Comparison of ENCODE assay signal across 15 cellular contexts in genomic region chr3:170220871-170221270, GRCh38. TPM values are rescaled to one million over a fixed set of nuclear protein-coding genes. Genes with fewer than 3 reads are reported as not detected.
A peak's percentile ranks its signal among the peaks of the same experiment; 100 is the strongest.
DNase-seq lines count a peak whose midpoint lies in the region; ATAC-seq and TF ChIP-seq lines count a peak whose summit lies in the region.
"Had no signal": no experiment of that assay in that cellular context is flagged by ENCODE, and none has a peak within 500 bp of the region (broad histone marks: within the 10 kb centered on the region; RNA-seq: fewer than 3 reads in every experiment).

No MANE protein-coding gene starts in this region.

- POLR2A ChIA-PET in activated CD4-positive, alpha-beta T cell treated with anti-CD3 and anti-CD28 coated beads, Interleukin-2, amount 10 ng/mL, durations not matched to agents 7 days and 5 days (lab: Charles Lee), result no interaction called here

- H3K9me3 Mint-ChIP-seq in activated CD4-positive, alpha-beta T cell treated with anti-CD3 and anti-CD28 coated beads, Interleukin-2, amount 10 ng/mL, durations not matched to agents 7 days and 5 days, result peaks cover 3% of the 10 kb centered on the region
- H3K9me3 Mint-ChIP-seq in neural crest cell, result no peaks in the 10 kb centered on the region

- CTCF ChIA-PET in activated CD4-positive, alpha-beta T cell treated with anti-CD3 and anti-CD28 coated beads, Interleukin-2, amount 10 ng/mL, durations not matched to agents 7 days and 5 days (lab: Charles Lee), result interaction anchor here (0.6 to 1.3 kb wide), 3 partner anchors 8 to 1052 kb away, joined by 3 to 7 read pairs (median 4); no protein-coding TSS in a partner anchor

- H3K27me3 Mint-ChIP-seq in activated CD4-positive, alpha-beta T cell treated with anti-CD3 and anti-CD28 coated beads, Interleukin-2, amount 10 ng/mL, durations not matched to agents 7 days and 5 days, result no peaks in the 10 kb centered on the region
- no peaks in the 10 kb centered on the region for H3K27me3 Mint-ChIP-seq in neural crest cell (ENCODE audit: low read depth)

- H3K36me3 Mint-ChIP-seq in activated CD4-positive, alpha-beta T cell treated with anti-CD3 and anti-CD28 coated beads, Interleukin-2, amount 10 ng/mL, durations not matched to agents 7 days and 5 days (ENCODE audit: low read depth), result no peaks in the 10 kb centered on the region
- peaks cover 2% of the 10 kb centered on the region for H3K36me3 Mint-ChIP-seq in neural crest cell (ENCODE audit: low read depth)

- DNase-seq in activated CD4-positive, alpha-beta T cell treated with anti-CD3 and anti-CD28 coated beads, Interleukin-2, amount 10 ng/mL, durations not matched to agents 7 days and 5 days, result no peak
- DNase-seq in activated CD4-positive, alpha-beta T cell treated with anti-CD3 and anti-CD28 coated beads for 1 hour, result no peak
- DNase-seq in HT1080 (ENCODE audit: low read depth), result peak; percentile 58
- DNase-seq in astrocyte of the hippocampus (ENCODE audit: low read depth, low spot score), result peak; percentile 7
- no peak for DNase-seq in neural crest cell (ENCODE audit: low read depth, low spot score)
- DNase-seq in dedifferentiated amniotic fluid mesenchymal stem cell (ENCODE audit: extremely low spot score), result no peak
- DNase-seq: ACHN; DMS79 treated with DMSO at 0.1 percent for 48 hours; NCI-H1092 treated with DMSO at 0.1 percent for 48 hours; NCI-H510A; ovary; stimulated activated CD8-positive, alpha-beta memory T cell treated with anti-CD3 and anti-CD28 coated beads, Interleukin-4, amount 100 ng/mL, for 48 hours; uterus had no signal

- peaks cover 27% of the 10 kb centered on the region for H3K4me1 Mint-ChIP-seq in activated CD4-positive, alpha-beta T cell treated with anti-CD3 and anti-CD28 coated beads, Interleukin-2, amount 10 ng/mL, durations not matched to agents 7 days and 5 days
- H3K4me1 Mint-ChIP-seq in neural crest cell, result peaks cover 28% of the 10 kb centered on the region

- peak overlapping the region; percentile 34 for H3K4me3 Mint-ChIP-seq in activated CD4-positive, alpha-beta T cell treated with anti-CD3 and anti-CD28 coated beads, Interleukin-2, amount 10 ng/mL, durations not matched to agents 7 days and 5 days
- H3K4me3 Mint-ChIP-seq in neural crest cell, result peak overlapping the region; percentile 75

- ATAC-seq in HG03045 (IDR thresholded peaks at IDR 0.05; ENCODE audit: unreplicated experiment) (no peak), GM18873 (IDR thresholded peaks at IDR 0.05; ENCODE audit: low FRiP score, unreplicated experiment) (no peak)

- H3K27ac Mint-ChIP-seq in activated CD4-positive, alpha-beta T cell treated with anti-CD3 and anti-CD28 coated beads, Interleukin-2, amount 10 ng/mL, durations not matched to agents 7 days and 5 days, result no peak overlapping the region
- H3K27ac Mint-ChIP-seq in neural crest cell (ENCODE audit: unreplicated experiment), result no peak overlapping the region

- TF ChIP-seq CTCF in neural crest cell (conservative IDR thresholded peaks at IDR 0.05), result no peak

RNA-seq across cellular contexts. Expression of gene PRKCI, which starts 1.4 kb away (rescaled TPM):
- 10 to 100 TPM; 24.5 to 26.5 TPM for total RNA-seq in activated CD4-positive, alpha-beta T cell treated with anti-CD3 and anti-CD28 coated beads, Interleukin-2, amount 10 ng/mL, durations not matched to agents 7 days and 5 days
- 41.8 and 46.2 TPM in 2 replicates for total RNA-seq in HT1080 (2014; rRNA removed; shearing (Covaris generic))
- polyA plus RNA-seq in HT1080 (2015; cell fraction: cytosol; rRNA removed), result 36.1 and 47.9 TPM in 2 replicates
- polyA plus RNA-seq in HT1080 (2015; cell fraction: nucleus; rRNA removed), result 54.2 and 70.2 TPM in 2 replicates
- total RNA-seq in neural crest cell, result 33.4 and 40.9 TPM in 2 replicates

RNA-seq across cellular contexts. Expression of gene PHC3, which starts 39.3 kb away (rescaled TPM):
- total RNA-seq in activated CD4-positive, alpha-beta T cell treated with anti-CD3 and anti-CD28 coated beads, Interleukin-2, amount 10 ng/mL, durations not matched to agents 7 days and 5 days, result 100 to 1,000 TPM in 1 of 2 experiments, 10 to 100 TPM in 1; 67.5 to 103 TPM
- 10.7 and 21.2 TPM in 2 replicates for total RNA-seq in HT1080 (2014; rRNA removed; shearing (Covaris generic))
- 19.4 and 26.9 TPM in 2 replicates for polyA plus RNA-seq in HT1080 (2015; cell fraction: cytosol; rRNA removed)
- 50.0 and 107 TPM in 2 replicates for polyA plus RNA-seq in HT1080 (2015; cell fraction: nucleus; rRNA removed)
- total RNA-seq in neural crest cell, result 35.2 and 37.1 TPM in 2 replicates

Comparison
In these comparisons a context has a peak if more than half of its experiments do, and no peak if none do; other contexts are left out.
1. DNase-seq: peak in HT1080 (single experiment) and astrocyte of the hippocampus (single experiment); none in activated CD4-positive, alpha-beta T cell treated with anti-CD3 and anti-CD28 coated beads, Interleukin-2, amount 10 ng/mL, durations not matched to agents 7 days and 5 days (single experiment), activated CD4-positive, alpha-beta T cell treated with anti-CD3 and anti-CD28 coated beads for 1 hour (single experiment), neural crest cell (single experiment) and dedifferentiated amniotic fluid mesenchymal stem cell (single experiment).